Comparison of ENCODE assay signal across 8 cellular contexts in genomic region chr11:9663699-9664275, GRCh38. TPM values are rescaled to one million over a fixed set of nuclear protein-coding genes. Genes with fewer than 3 reads are reported as not detected.
DNase-seq lines count a peak whose midpoint lies in the region; ATAC-seq and TF ChIP-seq lines count a peak whose summit lies in the region.

SWAP70 (plus strand) TSS chr11:9664077; CDS start chr11:9664180, 103 bp downstream.

- peak within 1 kb of the TSS; percentile 90 for H3K4me3 Mint-ChIP-seq in activated T-helper 17 cell treated with anti-CD3 and anti-CD28 coated beads, Interleukin-2, amount 50 U/mL, for 72 hours
- peak within 1 kb of the TSS; percentile 88 to 93 (median 91) for H3K4me3 Mint-ChIP-seq in nephron

- peak within 1 kb of the TSS; percentile 45 for H3K27ac ChIP-seq in PC-9

- H3K27ac Mint-ChIP-seq in activated T-helper 17 cell treated with anti-CD3 and anti-CD28 coated beads, Interleukin-2, amount 50 U/mL, for 72 hours = no peak within 1 kb of the TSS
- H3K27ac Mint-ChIP-seq in nephron = peak within 1 kb of the TSS; percentile 12 to 80 (median 36)

- peak within 1 kb of the TSS; percentile 96 for H2AFZ ChIP-seq in PC-9

- no peaks in the 10 kb centered on the region for H3K9me2 ChIP-seq in PC-9 (ENCODE audit: insufficient read depth)

- no peaks in the 10 kb centered on the region for H3K36me3 Mint-ChIP-seq in activated T-helper 17 cell treated with anti-CD3 and anti-CD28 coated beads, Interleukin-2, amount 50 U/mL, for 72 hours (ENCODE audit: low read depth)
- peaks cover 19% of the 10 kb centered on the region for H3K36me3 Mint-ChIP-seq in nephron (ENCODE audit: low read depth)

- peak within 1 kb of the TSS; percentile 79 for H3K4me2 ChIP-seq in PC-9

- ATAC-seq in GM19452 (IDR thresholded peaks at IDR 0.05; ENCODE audit: unreplicated experiment) (peak; percentile 76), HG03571 (IDR thresholded peaks at IDR 0.05; ENCODE audit: unreplicated experiment) (peak; percentile 75)
- ATAC-seq in activated T-helper 17 cell treated with anti-CD3 and anti-CD28 coated beads, Interleukin-2, amount 50 U/mL, for 72 hours (replicated peaks) = peak; percentile 98

- no peaks in the 10 kb centered on the region for H3K4me1 Mint-ChIP-seq in activated T-helper 17 cell treated with anti-CD3 and anti-CD28 coated beads, Interleukin-2, amount 50 U/mL, for 72 hours
- H3K4me1 Mint-ChIP-seq in nephron = peaks cover 6% of the 10 kb centered on the region

- H3K27me3 ChIP-seq in PC-9 (ENCODE audit: insufficient read depth, low read depth) = no peaks in the 10 kb centered on the region

- CTCF ChIA-PET in PC-9 (lab: Charles Lee) = no interaction called here

- peaks cover 4% of the 10 kb centered on the region; the same call in 1 of the 2 replicates for H3K79me2 ChIP-seq in PC-9 (ENCODE audit: low read depth)

- no peaks in the 10 kb centered on the region for H3K36me3 ChIP-seq in PC-9 (ENCODE audit: low read depth)

- DNase-seq in CMK (ENCODE audit: low read depth) (peak; percentile 76), PC-9 (peak; percentile 69 to 87), fibroblast of peridontal ligament (ENCODE audit: extremely low read depth) (peak; percentile 87)
- peak; percentile 75 for DNase-seq in stimulated activated naive CD4-positive, alpha-beta T cell treated with Interleukin-2 at 50 U/mL for 16 hours (lab: John Stamatoyannopoulos, UW)

- H3K9me3 ChIP-seq in PC-9 (ENCODE audit: insufficient read depth, low read depth) = peaks cover 6% of the 10 kb centered on the region; the same call in 1 of the 2 replicates

- no peaks in the 10 kb centered on the region for H3K4me1 ChIP-seq in PC-9 (replicated peaks; ENCODE audit: insufficient read depth)

- POLR2A ChIA-PET in PC-9 (lab: Charles Lee; ENCODE audit: unreplicated experiment) = no interaction called here

- H4K20me1 ChIP-seq in PC-9 (ENCODE audit: insufficient read depth) = no peaks in the 10 kb centered on the region

- peaks cover 18% of the 10 kb centered on the region for H3K27me3 Mint-ChIP-seq in activated T-helper 17 cell treated with anti-CD3 and anti-CD28 coated beads, Interleukin-2, amount 50 U/mL, for 72 hours
- peaks cover 13% of the 10 kb centered on the region for H3K27me3 Mint-ChIP-seq in nephron (ENCODE audit: low read depth)

- TF ChIP-seq CTCF in PC-9 (conservative IDR thresholded peaks at IDR 0.05) (no peak), nephron (IDR thresholded peaks at IDR 0.05; ENCODE audit: unreplicated experiment in 3 of 3) (peak; percentile 30 to 46 (median 39))

- peaks cover 5% of the 10 kb centered on the region for H3K9me3 Mint-ChIP-seq in activated T-helper 17 cell treated with anti-CD3 and anti-CD28 coated beads, Interleukin-2, amount 50 U/mL, for 72 hours
- peaks cover 11% of the 10 kb centered on the region for H3K9me3 Mint-ChIP-seq in nephron

- no TSS peak for BruUV-seq in PC-9 (replicated peaks; lab: Mats Ljungman, UMichigan)

- peak within 1 kb of the TSS; percentile 66 for H3K4me3 ChIP-seq in PC-9

- no peaks in the 10 kb centered on the region for H3F3A ChIP-seq in PC-9 (ENCODE audit: insufficient read depth, low read depth)

- intact Hi-C loops in PC-9 (cut with micrococcal nuclease; ENCODE audit: unreplicated experiment) = no loop called here

RNA-seq across cellular contexts. Expression of gene SWAP70, which starts in this region (rescaled TPM):
- total RNA-seq in PC-9 (2021) = 13.3 and 18.6 TPM in 2 replicates
- total RNA-seq in activated T-helper 17 cell treated with anti-CD3 and anti-CD28 coated beads, Interleukin-2, amount 50 U/mL, for 72 hours = 1 to 10 TPM; 5.4 to 8.2 TPM

Comparison
In these comparisons a context has a peak if more than half of its experiments do, and no peak if none do; other contexts are left out.
1. Peak in every context shown above with its lines: DNase-seq, ATAC-seq, H3K4me3 ChIP-seq and H3K27ac ChIP-seq.